Comparison of ENCODE assay signal across 21 cellular contexts in the genomic region with DNA sequence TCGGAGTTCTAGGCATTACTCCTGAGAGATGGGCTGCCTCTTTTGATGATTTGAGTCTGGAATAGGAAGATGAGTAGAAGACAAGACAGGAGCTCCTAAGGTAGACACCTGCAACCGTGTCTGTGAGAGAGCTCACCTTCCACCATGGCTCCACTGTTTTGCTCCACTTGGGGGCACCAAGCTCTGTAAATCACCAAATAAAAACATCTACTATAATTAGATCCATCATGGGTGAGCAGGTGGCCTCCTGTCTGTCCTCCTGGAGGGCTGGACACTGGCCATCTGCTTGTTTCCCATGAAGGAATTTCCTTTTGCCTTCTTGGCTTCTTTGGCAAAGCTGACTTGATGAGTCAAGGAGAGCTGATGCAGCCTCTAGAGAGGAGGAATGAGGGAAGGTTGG.
A peak's percentile ranks its signal among the peaks of the same experiment; 100 is the strongest.
DNase-seq lines count a peak whose midpoint lies in the region; ATAC-seq, FAIRE-seq and TF ChIP-seq lines count a peak whose summit lies in the region.
"Had no signal": no experiment of that assay in that cellular context is flagged by ENCODE, and none has a peak within 500 bp of the region (broad histone marks: within the 10 kb centered on the region; RNA-seq: fewer than 3 reads in every experiment).

No MANE protein-coding gene starts in this region.

- H3K9me3 ChIP-seq in WERI-Rb-1 (ENCODE audit: severe bottlenecking) (peaks cover 5% of the 10 kb centered on the region), H1 (ENCODE audit: insufficient read depth in 2 of 2, low read depth in 1 of 2, low read length in 1 of 2) (no peaks in the 10 kb centered on the region)
- H3K9me3 ChIP-seq: BE2C, Caco-2, HAP-1 had no signal

- H4K5ac ChIP-seq in H1 (ENCODE audit: insufficient read length, low read depth, low read length), result no peak overlapping the region

- H3K27me3 ChIP-seq in GM23338 (ENCODE audit: insufficient read depth) (no peaks in the 10 kb centered on the region), WERI-Rb-1 (ENCODE audit: insufficient read depth, low read depth, severe bottlenecking) (no peaks in the 10 kb centered on the region), H1 (replicated peaks in 1 of 4; ENCODE audit: control insufficient read depth in 3 of 4, extremely low read depth in 1 of 4, insufficient read depth in 3 of 4, low read length in 3 of 4) (0 out of 7 replicates have a peak, but pooled peaks cover 0 to 2% (median 0%) of the 10 kb centered on the region in 4 experiments)
- H3K27me3 ChIP-seq: BE2C had no signal

- H3K27me3 Mint-ChIP-seq in GM23338 (ENCODE audit: insufficient read depth, low read depth, poor library complexity), result peaks cover 6% of the 10 kb centered on the region
- H3K27me3 Mint-ChIP-seq in activated T-helper 2 cell treated with anti-CD3 and anti-CD28 coated beads, Interferon-gamma antibody, Interleukin-2, Interleukin-4, amounts not matched to agents 10 μg/mL and 5 μg/mL and 100 μg/mL, durations not matched to agents 14 hours and 24 hours and 36 hours (ENCODE audit: low read depth), result no peaks in the 10 kb centered on the region
- H3K27me3 Mint-ChIP-seq: CD4-positive, CD25-positive, alpha-beta regulatory T cell had no signal

- WGBS in H1 (ENCODE audit: extremely low coverage in 1 of 2, insufficient coverage in 1 of 2, insufficient read length in 1 of 2, insufficient replicate concordance in 2 of 2, low coverage in 1 of 2, low lambda C conversion rate in 2 of 2, missing lambda C conversion rate in 1 of 2), 2 experiments, result 74% methylated on average over 2 of the region's 2 CpGs; no CpG with 5 or more reads in 1 of the 2 experiments

- H3K4me3 ChIP-seq in GM23338 (no peak overlapping the region), WERI-Rb-1 (ENCODE audit: low read depth, low read length) (no peak overlapping the region), H1 (ENCODE audit: extremely low read depth in 1 of 4, insufficient read depth in 2 of 4, low read depth in 3 of 4, low read length in 4 of 4) (no peak overlapping the region)
- H3K4me3 ChIP-seq: GM12878, HAP-1, K562 had no signal

- no peak overlapping the region for H3K18ac ChIP-seq in H1 (ENCODE audit: extremely low read depth, low read length)

- no peaks in the 10 kb centered on the region for H3K79me2 ChIP-seq in GM23338 (replicated peaks; ENCODE audit: insufficient read depth)
- no peaks in the 10 kb centered on the region for H3K79me2 ChIP-seq in H1 (ENCODE audit: control insufficient read depth in 1 of 2, insufficient read depth in 2 of 2, low read length in 2 of 2)

- CTCF ChIA-PET in H1 (lab: Charles Lee; ENCODE audit: partially characterized antibody), result interaction anchor here (0.6 to 2.8 kb wide), 11 partner anchors 10 to 926 kb away, joined by 3 to 39 read pairs (median 4); no protein-coding TSS in a partner anchor

- in situ Hi-C loops in G401 (cut with HindIII; ENCODE audit: low sequenced_read_pairs), result no loop called here

- TF ChIP-seq RAD21 in H1 (IDR thresholded peaks at IDR 0.05 in 1 of 2, conservative IDR thresholded peaks at IDR 0.05 in 1 of 2; ENCODE audit: low read depth in 2 of 2, low read length in 2 of 2), result peak; percentile 30 to 48; a peak in 3 of 4 replicates

- peaks cover 11% of the 10 kb centered on the region for H3K9me2 ChIP-seq in GM23338 (ENCODE audit: insufficient read depth)

- H3K4me1 ChIP-seq in GM23338 (ENCODE audit: insufficient read depth) (no peaks in the 10 kb centered on the region), H1 (replicated peaks in 1 of 4; ENCODE audit: control insufficient read depth in 3 of 4, insufficient read depth in 4 of 4, low read length in 3 of 4) (no peaks in the 10 kb centered on the region; a peak in 1 of 7 replicates)
- H3K4me1 ChIP-seq: BE2C, Caco-2, HAP-1 had no signal

- no peak overlapping the region for H3K23ac ChIP-seq in H1 (ENCODE audit: insufficient read length)

- H3K36me3 ChIP-seq in GM23338 (ENCODE audit: insufficient read depth) (no peaks in the 10 kb centered on the region), WERI-Rb-1 (no peaks in the 10 kb centered on the region), H1 (ENCODE audit: control insufficient read depth in 2 of 4, insufficient read depth in 4 of 4, low read length in 3 of 4) (no peaks in the 10 kb centered on the region)
- H3K36me3 ChIP-seq: BE2C, HAP-1 had no signal

- H2BK20ac ChIP-seq in H1 (ENCODE audit: low read length), result no peak overlapping the region

- no peak overlapping the region for H3K14ac ChIP-seq in H1 (ENCODE audit: insufficient read length)

- no peaks in the 10 kb centered on the region for H3K36me3 Mint-ChIP-seq in GM23338 (ENCODE audit: low read depth)
- H3K36me3 Mint-ChIP-seq in activated T-helper 2 cell treated with anti-CD3 and anti-CD28 coated beads, Interferon-gamma antibody, Interleukin-2, Interleukin-4, amounts not matched to agents 10 μg/mL and 5 μg/mL and 100 μg/mL, durations not matched to agents 14 hours and 24 hours and 36 hours (ENCODE audit: low read depth), result no peaks in the 10 kb centered on the region
- H3K36me3 Mint-ChIP-seq: CD4-positive, CD25-positive, alpha-beta regulatory T cell had no signal

- H2BK5ac ChIP-seq in H1 (ENCODE audit: low read depth, low read length), result no peak overlapping the region

- H2BK120ac ChIP-seq in H1 (replicated peaks; ENCODE audit: low read depth, low read length), result no peak overlapping the region

- H2AK5ac ChIP-seq in H1 (ENCODE audit: low read depth, low read length), result no peak overlapping the region

- no peak overlapping the region for H3K56ac ChIP-seq in H1 (replicated peaks; ENCODE audit: insufficient read length, low read depth, low read length)

- no peak for TF ChIP-seq POLR2A in H1 (IDR thresholded peaks at IDR 0.05; ENCODE audit: control extremely low read depth in 1 of 2, low read depth in 2 of 2, low read length in 2 of 2)

- DNase-seq in G401 (ENCODE audit: low spot score), result peak; percentile 62
- no peak for DNase-seq in GM23338 (ENCODE audit: low spot score)
- DNase-seq in WERI-Rb-1, result peak; percentile 87
- DNase-seq in H1 (ENCODE audit: low read depth in 1 of 2, low spot score in 2 of 2), result no peak
- no peak for DNase-seq in activated T-helper 2 cell treated with anti-CD3 and anti-CD28 coated beads, Interferon-gamma antibody, Interleukin-2, Interleukin-4, amounts not matched to agents 10 μg/mL and 5 μg/mL and 100 μg/mL, durations not matched to agents 14 hours and 24 hours and 36 hours (ENCODE audit: low spot score)
- DNase-seq in NK-92 treated with Interleukin-12 subunit alpha and Interleukin-12 subunit beta, amount 100 ng/mL, for 24 hours (lab: John Stamatoyannopoulos, UW), result no peak
- DNase-seq: ACHN; BE2C; Caco-2; CD4-positive, CD25-positive, alpha-beta regulatory T cell; DMS79 treated with DMSO at 0.1 percent for 48 hours; GOT3; IMR-90 had no signal

- TF ChIP-seq EP300 in H1 (IDR thresholded peaks at IDR 0.05; ENCODE audit: borderline replicate concordance in 1 of 2, low read depth in 2 of 2, low read length in 2 of 2), result no peak

- no peak for FAIRE-seq in H1 (lab: Jason Lieb, UNC)
- FAIRE-seq: A204.1, D721Med, GM12878, K562 had no signal

- intact Hi-C loops in activated T-helper 2 cell treated with anti-CD3 and anti-CD28 coated beads, Interferon-gamma antibody, Interleukin-2, Interleukin-4, amounts not matched to agents 10 μg/mL and 5 μg/mL and 100 μg/mL, durations not matched to agents 14 hours and 24 hours and 36 hours (cut with micrococcal nuclease), result no loop called here

- TF ChIP-seq CTCF in GM23338 (conservative IDR thresholded peaks at IDR 0.05; ENCODE audit: low read depth in 2 of 2) (peak; percentile 19 to 35; a peak in 2 of 4 replicates), WERI-Rb-1 (IDR thresholded peaks at IDR 0.05; ENCODE audit: low read depth, low read length) (peak; percentile 62), H1 (IDR thresholded peaks at IDR 0.05; ENCODE audit: control extremely low read depth in 1 of 3, insufficient read depth in 1 of 3, low read depth in 1 of 3, low read length in 3 of 3) (peak in 1 of 3 experiments; percentile 21; a peak in 1 of 4 replicates)

- no peak overlapping the region for H3K4ac ChIP-seq in H1 (replicated peaks; ENCODE audit: insufficient read length, low read depth, low read length)

- H4K8ac ChIP-seq in H1 (ENCODE audit: extremely low read depth, insufficient read depth, low read length), result no peak overlapping the region

- peaks cover 5% of the 10 kb centered on the region; the same call in 1 of the 2 replicates for H3K23me2 ChIP-seq in H1 (ENCODE audit: low read depth, low read length)

- no peaks in the 10 kb centered on the region for H4K20me1 ChIP-seq in GM23338 (replicated peaks; ENCODE audit: insufficient read depth)
- H4K20me1 ChIP-seq in H1 (replicated peaks in 1 of 2; ENCODE audit: control insufficient read depth in 1 of 2, insufficient read depth in 2 of 2, low read length in 2 of 2), result no peaks in the 10 kb centered on the region

- no peak overlapping the region for H3K27ac ChIP-seq in GM23338 (ENCODE audit: low read depth)
- H3K27ac ChIP-seq in WERI-Rb-1, result peak overlapping the region; percentile 48
- no peak overlapping the region for H3K27ac ChIP-seq in H1 (ENCODE audit: low read depth, low read length)
- H3K27ac ChIP-seq: HL-60 had no signal

- H2BK15ac ChIP-seq in H1 (ENCODE audit: low read length), result no peak overlapping the region

- no peak overlapping the region for H2BK12ac ChIP-seq in H1 (ENCODE audit: low read depth, low read length)

- no peak overlapping the region for H4K91ac ChIP-seq in H1 (replicated peaks; ENCODE audit: insufficient read length, low read length)

- H3K4me3 Mint-ChIP-seq in GM23338, result no peak overlapping the region
- no peak overlapping the region for H3K4me3 Mint-ChIP-seq in activated T-helper 2 cell treated with anti-CD3 and anti-CD28 coated beads, Interferon-gamma antibody, Interleukin-2, Interleukin-4, amounts not matched to agents 10 μg/mL and 5 μg/mL and 100 μg/mL, durations not matched to agents 14 hours and 24 hours and 36 hours (ENCODE audit: low read depth)
- H3K4me3 Mint-ChIP-seq: CD4-positive, CD25-positive, alpha-beta regulatory T cell had no signal

- no peaks in the 10 kb centered on the region for H3K79me1 ChIP-seq in H1 (ENCODE audit: low read depth, low read length)

- no peaks in the 10 kb centered on the region for H3K9me3 Mint-ChIP-seq in GM23338
- no peaks in the 10 kb centered on the region for H3K9me3 Mint-ChIP-seq in activated T-helper 2 cell treated with anti-CD3 and anti-CD28 coated beads, Interferon-gamma antibody, Interleukin-2, Interleukin-4, amounts not matched to agents 10 μg/mL and 5 μg/mL and 100 μg/mL, durations not matched to agents 14 hours and 24 hours and 36 hours

- ATAC-seq in GM23338 (no peak), GM19452 (IDR thresholded peaks at IDR 0.05; ENCODE audit: unreplicated experiment) (no peak), HG02884 (IDR thresholded peaks at IDR 0.05; ENCODE audit: unreplicated experiment) (no peak)
- ATAC-seq: GM12878, K562 had no signal

- H3K4me1 Mint-ChIP-seq in GM23338, result no peaks in the 10 kb centered on the region; the same call in 2 of the 3 replicates
- no peaks in the 10 kb centered on the region for H3K4me1 Mint-ChIP-seq in activated T-helper 2 cell treated with anti-CD3 and anti-CD28 coated beads, Interferon-gamma antibody, Interleukin-2, Interleukin-4, amounts not matched to agents 10 μg/mL and 5 μg/mL and 100 μg/mL, durations not matched to agents 14 hours and 24 hours and 36 hours (ENCODE audit: low read depth)
- H3K4me1 Mint-ChIP-seq: CD4-positive, CD25-positive, alpha-beta regulatory T cell had no signal

- POLR2A ChIA-PET in H1 (lab: Charles Lee; ENCODE audit: partially characterized antibody), result no interaction called here

- no peaks in the 10 kb centered on the region for H3F3A ChIP-seq in GM23338 (replicated peaks; ENCODE audit: low read depth)

- no peak overlapping the region for H3K4me2 ChIP-seq in GM23338
- no peak overlapping the region for H3K4me2 ChIP-seq in H1 (ENCODE audit: insufficient read depth in 1 of 2, low read depth in 2 of 2, low read length in 2 of 2)

- H3K9ac ChIP-seq in H1 (replicated peaks in 1 of 4; ENCODE audit: extremely low read depth in 1 of 4, low read depth in 3 of 4, low read length in 3 of 4), result no peak overlapping the region

- H2AFZ ChIP-seq in GM23338 (no peak overlapping the region), H1 (ENCODE audit: low read length) (no peak overlapping the region)

- no peak overlapping the region for H3K27ac Mint-ChIP-seq in GM23338
- H3K27ac Mint-ChIP-seq in activated T-helper 2 cell treated with anti-CD3 and anti-CD28 coated beads, Interferon-gamma antibody, Interleukin-2, Interleukin-4, amounts not matched to agents 10 μg/mL and 5 μg/mL and 100 μg/mL, durations not matched to agents 14 hours and 24 hours and 36 hours, result no peak overlapping the region
- H3K27ac Mint-ChIP-seq: CD4-positive, CD25-positive, alpha-beta regulatory T cell had no signal

Comparison
In these comparisons a context has a peak if more than half of its experiments do, and no peak if none do; other contexts are left out.
1. DNase-seq: peak in G401 (single experiment) and WERI-Rb-1 (single experiment); none in GM23338 (single experiment), H1 (0 of 2), activated T-helper 2 cell treated with anti-CD3 and anti-CD28 coated beads, Interferon-gamma antibody, Interleukin-2, Interleukin-4, amounts not matched to agents 10 μg/mL and 5 μg/mL and 100 μg/mL, durations not matched to agents 14 hours and 24 hours and 36 hours (single experiment) and NK-92 treated with Interleukin-12 subunit alpha and Interleukin-12 subunit beta, amount 100 ng/mL, for 24 hours (single experiment).